Comparison of ENCODE assay signal across 9 cellular contexts in the genomic region with DNA sequence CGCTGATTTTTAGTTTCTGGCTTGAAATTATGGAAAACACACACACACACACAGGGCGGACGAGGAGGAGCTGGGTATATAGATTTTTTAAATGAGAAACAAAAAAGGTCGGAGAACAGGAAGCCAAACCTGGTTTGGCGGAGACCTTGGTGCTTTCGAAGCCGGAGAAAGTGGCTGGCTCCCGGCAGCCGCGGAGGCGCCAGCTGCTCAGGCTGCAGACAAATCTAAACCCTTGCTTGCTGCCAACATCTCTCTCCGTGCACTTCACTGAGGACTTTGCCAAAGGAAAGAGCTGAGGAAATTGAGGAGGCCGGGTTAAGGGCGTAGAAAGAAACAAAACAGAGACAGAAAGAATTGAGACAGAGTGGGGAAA. TPM values are rescaled to one million over a fixed set of nuclear protein-coding genes. Genes with fewer than 3 reads are reported as not detected.
A peak's percentile ranks its signal among the peaks of the same experiment; 100 is the strongest.
DNase-seq lines count a peak whose midpoint lies in the region; ATAC-seq, FAIRE-seq and TF ChIP-seq lines count a peak whose summit lies in the region.
"Had no signal": no experiment of that assay in that cellular context is flagged by ENCODE, and none has a peak within 500 bp of the region (broad histone marks: within the 10 kb centered on the region; RNA-seq: fewer than 3 reads in every experiment).

No MANE protein-coding gene starts in this region.

- H3K36me3 Mint-ChIP-seq in mesothelial cell of epicardium = no peaks in the 10 kb centered on the region

- H3K4me1 Mint-ChIP-seq in mesothelial cell of epicardium = peaks cover 18% of the 10 kb centered on the region

- H3K9me3 Mint-ChIP-seq in mesothelial cell of epicardium = no peaks in the 10 kb centered on the region

- peaks cover 0 to 42% (median 15%) of the 10 kb centered on the region in 4 donors for H3K27me3 ChIP-seq in liver (ENCODE audit: control insufficient read depth in 4 of 4, insufficient read depth in 4 of 4, low read length in 3 of 4)
- peaks cover 0 to 22% of the 10 kb centered on the region in 2 experiments; a peak in 4 of 5 replicates for H3K27me3 ChIP-seq in HepG2 (ENCODE audit: control insufficient read depth in 1 of 2, insufficient read depth in 2 of 2, low read length in 2 of 2)
- peaks cover 8 to 75% of the 10 kb centered on the region in 2 donors for H3K27me3 ChIP-seq in body of pancreas

- TF ChIP-seq CTCF in liver (IDR thresholded peaks at IDR 0.05; ENCODE audit: low read depth, low read length, missing input control) (no peak), HepG2 (CRISPR knock-in tag; IDR thresholded peaks at IDR 0.05) (no peak), body of pancreas (IDR thresholded peaks at IDR 0.05) (no peak), mesothelial cell of epicardium (IDR thresholded peaks at IDR 0.05; ENCODE audit: unreplicated experiment) (no peak)

- H3K36me3 ChIP-seq in liver (ENCODE audit: control insufficient read depth in 4 of 4, insufficient read depth in 3 of 4, low read depth in 1 of 4, low read length in 3 of 4) = peaks cover 0 to 7% (median 0%) of the 10 kb centered on the region in 4 donors
- H3K36me3 ChIP-seq in HepG2 (replicated peaks in 1 of 2; ENCODE audit: control insufficient read depth in 1 of 2, insufficient read depth in 2 of 2, low read length in 2 of 2) = no peaks in the 10 kb centered on the region
- H3K36me3 ChIP-seq in body of pancreas (replicated peaks in 1 of 2; ENCODE audit: insufficient read depth in 1 of 2, low read depth in 2 of 2) = no peaks in the 10 kb centered on the region

- H3K27me3 Mint-ChIP-seq in mesothelial cell of epicardium (ENCODE audit: low read depth) = peaks cover 97% of the 10 kb centered on the region

- H3K4me1 ChIP-seq in liver (ENCODE audit: control insufficient read depth in 4 of 4, insufficient read depth in 4 of 4, low read length in 3 of 4) (peaks cover 7 to 35% (median 13%) of the 10 kb centered on the region in 4 donors), HepG2 (ENCODE audit: insufficient read depth, low read length) (no peaks in the 10 kb centered on the region), body of pancreas (peaks cover 31% of the 10 kb centered on the region)

- H3K4me2 ChIP-seq in HepG2 (ENCODE audit: low read depth, low read length) = no peak overlapping the region

- H4K20me1 ChIP-seq in HepG2 (ENCODE audit: insufficient read depth, low read length) = no peaks in the 10 kb centered on the region

- intact Hi-C loops in HepG2 (cut with micrococcal nuclease; ENCODE audit: unreplicated experiment) = no loop called here
- intact Hi-C loops in body of pancreas (cut with DNase I) = no loop called here

- POLR2A ChIA-PET in HepG2 (lab: Yijun Ruan, JAX) = no interaction called here

- in situ Hi-C loops in HepG2 (cut with HindIII; ENCODE audit: extremely low pct_ligation_motif_present, low pct_unique_long_range_greater_than_20kb) = no loop called here

- DNase-seq in HepG2 (ENCODE audit: low spot score) (no peak), body of pancreas (peak in 1 of 4 donors; percentile 27), mesothelial cell of epicardium (ENCODE audit: low spot score in 2 of 2, unreplicated experiment in 2 of 2) (no peak)
- no peak for DNase-seq in activated CD4-positive, CD25-positive, alpha-beta regulatory T cell treated with anti-CD3 and anti-CD28 coated beads, Interleukin-2, amount 50 U/mL, for 72 hours
- DNase-seq in activated CD4-positive, alpha-beta T cell treated with anti-CD3 and anti-CD28 coated beads, Interleukin-2, amount 50 U/mL, for 48 hours = no peak
- DNase-seq: activated CD4-positive, alpha-beta T cell treated with anti-CD3 and anti-CD28 coated beads, Interleukin-2, amount 50 U/mL, for 1 hour had no signal

- FAIRE-seq in HepG2 (lab: Jason Lieb, UNC) = no peak

- H3K4me3 ChIP-seq in liver (ENCODE audit: low read depth in 1 of 3, low read length in 3 of 3) (peak overlapping the region in 2 of 3 donors; percentile 22 to 24), HepG2 (replicated peaks in 1 of 3; ENCODE audit: insufficient read depth in 1 of 3, low read depth in 2 of 3, low read length in 3 of 3) (no peak overlapping the region), body of pancreas (no peak overlapping the region)

- H3K9ac ChIP-seq in liver (ENCODE audit: low read depth in 1 of 2, low read length in 2 of 2) (no peak overlapping the region), HepG2 (ENCODE audit: insufficient read depth, low read depth, low read length) (no peak overlapping the region)

- no peak for TF ChIP-seq RAD21 in liver (IDR thresholded peaks at IDR 0.05)
- no peak for TF ChIP-seq RAD21 in HepG2 (CRISPR knock-in tag; IDR thresholded peaks at IDR 0.05)

- BruUV-seq in HepG2 (replicated peaks; lab: Mats Ljungman, UMichigan) = no TSS peak

- 20% methylated on average over 14 of the region's 14 CpGs for WGBS in liver
- 70% methylated on average over 14 of the region's 14 CpGs for WGBS in HepG2 (ENCODE audit: low lambda C conversion rate)
- WGBS in body of pancreas, 2 donors = 3 to 8% methylated on average over 14 of the region's 14 CpGs

- ATAC-seq in HepG2 (no peak), body of pancreas (peak; percentile 30), HG03354 (IDR thresholded peaks at IDR 0.05; ENCODE audit: poor library complexity, severe bottlenecking, unreplicated experiment) (no peak), HG02610 (IDR thresholded peaks at IDR 0.05; ENCODE audit: unreplicated experiment) (no peak)

- H2AFZ ChIP-seq in HepG2 (ENCODE audit: low read length) = no peak overlapping the region

- TF ChIP-seq POLR2A in HepG2 (IDR thresholded peaks at IDR 0.05; ENCODE audit: insufficient read depth in 1 of 2, low read depth in 2 of 2, low read length in 2 of 2) (no peak), body of pancreas (IDR thresholded peaks at IDR 0.05) (no peak)

- no peak overlapping the region for H3K27ac Mint-ChIP-seq in mesothelial cell of epicardium

- H3K27ac ChIP-seq in liver (ENCODE audit: low read depth in 1 of 2, low read length in 2 of 2) (no peak overlapping the region), HepG2 (ENCODE audit: extremely low read length, insufficient read depth, low read length) (no peak overlapping the region), body of pancreas (no peak overlapping the region)

- CTCF ChIA-PET in HepG2 (lab: Yijun Ruan, JAX; ENCODE audit: low intra/inter-chr PET ratio, low total read pairs) = no interaction called here

- H3K9me3 ChIP-seq in liver (ENCODE audit: control insufficient read depth in 4 of 4, low read length in 3 of 4) (peaks cover 0 to 12% (median 5%) of the 10 kb centered on the region in 4 donors), HepG2 (ENCODE audit: low read length) (no peaks in the 10 kb centered on the region), body of pancreas (no peaks in the 10 kb centered on the region)

- no peak for TF ChIP-seq EP300 in HepG2 (IDR thresholded peaks at IDR 0.05; ENCODE audit: low read depth in 2 of 2, low read length in 2 of 2)
- TF ChIP-seq EP300 in HepG2 (CRISPR knock-in tag; IDR thresholded peaks at IDR 0.05; ENCODE audit: borderline replicate concordance) = no peak

- peak overlapping the region; percentile 54 for H3K4me3 Mint-ChIP-seq in mesothelial cell of epicardium

- H3K79me2 ChIP-seq in HepG2 (ENCODE audit: insufficient read depth, low read length) = no peaks in the 10 kb centered on the region

RNA-seq across cellular contexts. Expression of gene ZIC1, which starts 2.1 kb away (rescaled TPM):
- total RNA-seq in liver (not detected), HepG2 (2016; rRNA removed; fragmentation: Illumina TruSeq; extraction: Trizol) (not detected in 2 replicates), body of pancreas (not detected), mesothelial cell of epicardium (0.22 TPM in 1 of 3 replicates, not detected in the others)
- polyA plus RNA-seq in liver (1 to 10 TPM in 1 of 2 donors, not detected in 1; 4.4 TPM), HepG2 (2011; rRNA removed) (not detected in 2 replicates)
- not detected in 2 replicates for total RNA-seq in HepG2 (2016; cell fraction: cytosol; rRNA removed; fragmentation: Illumina TruSeq; extraction: Trizol; ENCODE audit: low read depth)
- total RNA-seq in HepG2 (2016; cell fraction: insoluble cytoplasmic fraction; rRNA removed; fragmentation: Illumina TruSeq; extraction: Trizol) = not detected in 2 replicates
- not detected in 2 replicates for total RNA-seq in HepG2 (2016; cell fraction: membrane; rRNA removed; fragmentation: Illumina TruSeq; extraction: Trizol)
- total RNA-seq in HepG2 (2016; cell fraction: nucleus; rRNA removed; fragmentation: Illumina TruSeq; extraction: Trizol) = not detected in 2 replicates
- polyA plus RNA-seq in HepG2 (2011; cell fraction: cytosol; rRNA removed) = not detected in 2 replicates
- not detected in 2 replicates for polyA plus RNA-seq in HepG2 (2011; cell fraction: nucleus; rRNA removed)
- polyA plus RNA-seq in HepG2 (2012) = not detected in 2 replicates
- not detected in 2 replicates for polyA plus RNA-seq in HepG2 (2016; cell fraction: cytosol; fragmentation: Illumina TruSeq; extraction: Trizol; ENCODE audit: low read depth)
- not detected in 2 replicates for polyA plus RNA-seq in HepG2 (2016; cell fraction: insoluble cytoplasmic fraction; fragmentation: Illumina TruSeq; extraction: Trizol; ENCODE audit: low read depth)
- not detected in 2 replicates for polyA plus RNA-seq in HepG2 (2016; cell fraction: membrane; fragmentation: Illumina TruSeq; extraction: Trizol; ENCODE audit: low read depth)
- not detected in 2 replicates for polyA plus RNA-seq in HepG2 (2016; cell fraction: nucleus; fragmentation: Illumina TruSeq; extraction: Trizol; ENCODE audit: insufficient read depth, low read depth)
- polyA minus RNA-seq in HepG2 (2011; rRNA and poly(A)+ RNA removed; ENCODE audit: low replicate concordance) = not detected in 2 replicates
- polyA minus RNA-seq in HepG2 (2011; cell fraction: cytosol; rRNA and poly(A)+ RNA removed) = not detected in 2 replicates
- not detected in 2 replicates for polyA minus RNA-seq in HepG2 (2011; cell fraction: nucleus; rRNA and poly(A)+ RNA removed)

RNA-seq across cellular contexts. Expression of gene ZIC4, which starts 4.9 kb away (rescaled TPM):
- total RNA-seq in liver (not detected), HepG2 (2016; rRNA removed; fragmentation: Illumina TruSeq; extraction: Trizol) (not detected in 2 replicates), body of pancreas (not detected), mesothelial cell of epicardium (not detected in 3 replicates)
- polyA plus RNA-seq in liver (under 1 TPM in 1 of 2 donors, not detected in 1; 0.06 TPM), HepG2 (2011; rRNA removed) (not detected in 2 replicates)
- total RNA-seq in HepG2 (2016; cell fraction: cytosol; rRNA removed; fragmentation: Illumina TruSeq; extraction: Trizol; ENCODE audit: low read depth) = not detected in 2 replicates
- not detected in 2 replicates for total RNA-seq in HepG2 (2016; cell fraction: insoluble cytoplasmic fraction; rRNA removed; fragmentation: Illumina TruSeq; extraction: Trizol)
- not detected in 2 replicates for total RNA-seq in HepG2 (2016; cell fraction: membrane; rRNA removed; fragmentation: Illumina TruSeq; extraction: Trizol)
- total RNA-seq in HepG2 (2016; cell fraction: nucleus; rRNA removed; fragmentation: Illumina TruSeq; extraction: Trizol) = not detected in 2 replicates
- polyA plus RNA-seq in HepG2 (2011; cell fraction: cytosol; rRNA removed) = not detected in 2 replicates
- not detected in 2 replicates for polyA plus RNA-seq in HepG2 (2011; cell fraction: nucleus; rRNA removed)
- polyA plus RNA-seq in HepG2 (2012) = not detected in 2 replicates
- polyA plus RNA-seq in HepG2 (2016; cell fraction: cytosol; fragmentation: Illumina TruSeq; extraction: Trizol; ENCODE audit: low read depth) = not detected in 2 replicates
- polyA plus RNA-seq in HepG2 (2016; cell fraction: insoluble cytoplasmic fraction; fragmentation: Illumina TruSeq; extraction: Trizol; ENCODE audit: low read depth) = not detected in 2 replicates
- polyA plus RNA-seq in HepG2 (2016; cell fraction: membrane; fragmentation: Illumina TruSeq; extraction: Trizol; ENCODE audit: low read depth) = not detected in 2 replicates
- polyA plus RNA-seq in HepG2 (2016; cell fraction: nucleus; fragmentation: Illumina TruSeq; extraction: Trizol; ENCODE audit: insufficient read depth, low read depth) = not detected in 2 replicates
- not detected in 2 replicates for polyA minus RNA-seq in HepG2 (2011; rRNA and poly(A)+ RNA removed; ENCODE audit: low replicate concordance)
- not detected in 2 replicates for polyA minus RNA-seq in HepG2 (2011; cell fraction: cytosol; rRNA and poly(A)+ RNA removed)
- polyA minus RNA-seq in HepG2 (2011; cell fraction: nucleus; rRNA and poly(A)+ RNA removed) = not detected in 2 replicates

Comparison
In these comparisons a context has a peak if more than half of its experiments do, and no peak if none do; other contexts are left out.
1. H3K4me3 ChIP-seq: peak in liver (2 of 3); none in HepG2 (0 of 3) and body of pancreas (0 of 2).